8 cellular contexts compared by ENCODE assay signal in the genomic region with DNA sequence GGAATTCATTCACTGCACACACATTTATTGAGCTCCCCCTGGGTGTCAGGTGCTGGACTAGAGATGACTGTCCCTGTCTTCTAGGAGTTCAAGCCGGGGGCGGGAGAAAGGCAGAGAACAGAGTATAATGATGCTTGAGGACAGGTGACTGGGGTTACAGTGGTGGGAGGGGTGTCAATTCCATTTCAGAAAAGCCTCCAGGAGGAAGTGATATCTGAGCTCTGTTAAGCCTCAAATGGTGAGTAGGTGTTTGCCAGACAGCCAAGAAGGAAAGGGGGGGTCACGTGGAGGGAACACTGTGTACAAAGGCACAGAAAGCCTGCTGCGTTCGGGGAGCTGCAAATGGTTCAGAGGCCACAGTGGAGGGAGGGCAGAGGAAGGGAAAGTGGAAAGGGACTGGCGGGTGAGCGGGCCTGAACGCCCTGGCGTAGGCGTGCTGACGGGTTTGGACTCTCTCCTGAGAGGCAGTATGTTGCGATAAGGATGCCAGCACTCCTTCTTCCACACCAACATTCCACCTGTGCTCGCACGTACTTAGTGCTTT. TPM values are rescaled to one million over a fixed set of nuclear protein-coding genes. Genes with fewer than 3 reads are reported as not detected.
A peak's percentile ranks its signal among the peaks of the same experiment; 100 is the strongest.
DNase-seq lines count a peak whose midpoint lies in the region; ATAC-seq, FAIRE-seq and TF ChIP-seq lines count a peak whose summit lies in the region.

No MANE protein-coding gene starts in this region.

- ATAC-seq in pancreas: peak; percentile 44 to 59 (median 48)
- no peak for ATAC-seq in CD4-positive, alpha-beta T cell (ENCODE audit: poor library complexity)

- in situ Hi-C loops in GM23248 (cut with MboI): loop anchor here (10.0 to 25.0 kb wide), 2 partner anchors 289 to 421 kb away; a partner anchor contains a TSS

- no peaks in the 10 kb centered on the region for H3K36me3 ChIP-seq in endocrine pancreas (ENCODE audit: control insufficient read depth, insufficient read depth, low read length)
- H3K36me3 ChIP-seq in pancreas: no peaks in the 10 kb centered on the region
- no peaks in the 10 kb centered on the region for H3K36me3 ChIP-seq in GM23248 (ENCODE audit: low read depth)

- peaks cover 14% of the 10 kb centered on the region for H3K4me1 Mint-ChIP-seq in CD4-positive, alpha-beta T cell (ENCODE audit: low read depth)

- 8 to 13% methylated on average over 14 of the region's 14 CpGs for WGBS in pancreas, 2 donors
- WGBS in GM23248 (ENCODE audit: low coverage in 1 of 2, low lambda C conversion rate in 2 of 2, missing lambda C conversion rate in 2 of 2), 2 experiments: 13 to 14% methylated on average over 14 of the region's 14 CpGs

- no peaks in the 10 kb centered on the region for H3K36me3 Mint-ChIP-seq in CD4-positive, alpha-beta T cell (ENCODE audit: low read depth)

- H2AFZ ChIP-seq in GM23248: no peak overlapping the region

- CTCF ChIA-PET in CD4-positive, alpha-beta T cell (lab: Charles Lee): interaction anchor here (1.0 to 2.7 kb wide), 2 partner anchors 10 to 96 kb away, joined by 3 to 13 read pairs; no protein-coding TSS in a partner anchor

- no peak overlapping the region for H3K27ac Mint-ChIP-seq in CD4-positive, alpha-beta T cell

- no peaks in the 10 kb centered on the region for H3K9me3 Mint-ChIP-seq in CD4-positive, alpha-beta T cell

- no peak for TF ChIP-seq POLR2A in erythroblast (IDR thresholded peaks at IDR 0.05; ENCODE audit: low read length)

- H3K79me2 ChIP-seq in GM23248 (ENCODE audit: insufficient read depth): no peaks in the 10 kb centered on the region

- H3K4me1 ChIP-seq in endocrine pancreas (ENCODE audit: control insufficient read depth, insufficient read depth, low read length) (no peaks in the 10 kb centered on the region), pancreas (peaks cover 0 to 7% (median 0%) of the 10 kb centered on the region in 3 donors), GM23248 (ENCODE audit: insufficient read depth) (no peaks in the 10 kb centered on the region)

- H3K9me3 ChIP-seq in endocrine pancreas (ENCODE audit: control insufficient read depth, low read length): no peaks in the 10 kb centered on the region
- H3K9me3 ChIP-seq in pancreas: no peaks in the 10 kb centered on the region
- no peaks in the 10 kb centered on the region for H3K9me3 ChIP-seq in GM23248 (ENCODE audit: low read depth)
- H3K9me3 ChIP-seq in CD4-positive, alpha-beta T cell (ENCODE audit: control insufficient read depth, low read length): no peaks in the 10 kb centered on the region

- TF ChIP-seq CTCF in pancreas (IDR thresholded peaks at IDR 0.05): no peak
- TF ChIP-seq CTCF in CD4-positive, alpha-beta T cell (IDR thresholded peaks at IDR 0.05): no peak

- H3K27me3 Mint-ChIP-seq in CD4-positive, alpha-beta T cell: peaks cover 11% of the 10 kb centered on the region

- H3K4me3 Mint-ChIP-seq in CD4-positive, alpha-beta T cell: no peak overlapping the region

- no peak overlapping the region for H3K4me2 ChIP-seq in GM23248 (ENCODE audit: unreplicated experiment)

- peak overlapping the region in 3 of 4 donors; percentile 11 to 27 (median 23) for H3K27ac ChIP-seq in pancreas
- H3K27ac ChIP-seq in GM23248: no peak overlapping the region
- H3K27ac ChIP-seq in CD4-positive, alpha-beta T cell (ENCODE audit: low read depth, low read length): no peak overlapping the region

- peak overlapping the region; percentile 27 for H3K4me3 ChIP-seq in endocrine pancreas (ENCODE audit: control insufficient read depth, insufficient read depth, low read length)
- no peak overlapping the region for H3K4me3 ChIP-seq in pancreas
- H3K4me3 ChIP-seq in GM23248: no peak overlapping the region

- DNase-seq in DMS153 (lab: John Stamatoyannopoulos, UW): peak; percentile 89
- peak; percentile 56 for DNase-seq in NCI-H2107 (lab: John Stamatoyannopoulos, UW)
- peak in 5 of 6 donors; percentile 59 to 71 (median 65) for DNase-seq in pancreas
- DNase-seq in erythroblast (lab: John Stamatoyannopoulos, UW): no peak
- DNase-seq in GM23248: no peak
- no peak for DNase-seq in CD4-positive, alpha-beta T cell
- DNase-seq in islet precursor cell: no peak

- H3K27me3 ChIP-seq in endocrine pancreas (ENCODE audit: control insufficient read depth, insufficient read depth, low read length) (no peaks in the 10 kb centered on the region), pancreas (no peaks in the 10 kb centered on the region), GM23248 (replicated peaks; ENCODE audit: insufficient read depth) (no peaks in the 10 kb centered on the region; the same call in 1 of the 2 replicates)
- H3K27me3 ChIP-seq in CD4-positive, alpha-beta T cell (ENCODE audit: control insufficient read depth, insufficient read depth, low read length): no peaks in the 10 kb centered on the region

- H3K9me2 ChIP-seq in GM23248 (ENCODE audit: insufficient read depth): no peaks in the 10 kb centered on the region

- no peaks in the 10 kb centered on the region for H3F3A ChIP-seq in GM23248 (ENCODE audit: insufficient read depth)

- no peaks in the 10 kb centered on the region for H4K20me1 ChIP-seq in GM23248 (ENCODE audit: insufficient read depth)

- no peak for FAIRE-seq in pancreas (lab: Jason Lieb, UNC)

- H3K9ac ChIP-seq in endocrine pancreas (ENCODE audit: control insufficient read depth, insufficient read depth, low read length): no peak overlapping the region
- no peak overlapping the region for H3K9ac ChIP-seq in GM23248

- POLR2A ChIA-PET in CD4-positive, alpha-beta T cell (lab: Charles Lee): interaction anchor here (1.3 kb wide), 1 partner anchor 286 kb away, joined by 3 read pairs; no protein-coding TSS in a partner anchor

- intact Hi-C loops in pancreas (cut with DNase I): no loop called here
- intact Hi-C loops in CD4-positive, alpha-beta T cell (cut with DNase I, micrococcal nuclease): loop anchor here in 1 of 2 experiments (2.0 to 10.0 kb wide), 2 partner anchors 213 to 519 kb away; no protein-coding TSS in a partner anchor

RNA-seq across cellular contexts. Expression of a gene that starts 9.7 kb away (rescaled TPM):
- under 1 TPM; 0.19 to 0.62 (median 0.23) TPM for total RNA-seq in pancreas
- 1 to 10 TPM in 1 of 2 donors, under 1 TPM in 1; 0.42 to 1.1 TPM for polyA plus RNA-seq in pancreas
- total RNA-seq in GM23248 (2014; rRNA removed; shearing (Covaris generic)): 0.76 and 1.4 TPM in 2 replicates
- 0.30 TPM in 2 replicates for polyA plus RNA-seq in GM23248 (2016; fragmentation: Nextera tagmentation; extraction: Ambion mirVana)
- not detected for total RNA-seq in CD4-positive, alpha-beta T cell

Comparison
In these comparisons a context has a peak if more than half of its experiments do, and no peak if none do; other contexts are left out.
1. DNase-seq: peak in DMS153 (single experiment), NCI-H2107 (single experiment) and pancreas (5 of 6); none in erythroblast (0 of 2), GM23248 (single experiment), CD4-positive, alpha-beta T cell (0 of 10) and islet precursor cell (single experiment).
2. H3K27ac ChIP-seq: peak in pancreas (3 of 4); none in GM23248 (single experiment) and CD4-positive, alpha-beta T cell (single experiment).